In genomic region chr7:28177836-28178235, GRCh38 we compare ENCODE assay signal across 28 cellular contexts. TPM values are rescaled to one million over a fixed set of nuclear protein-coding genes. Genes with fewer than 3 reads are reported as not detected.
DNase-seq lines count a peak whose midpoint lies in the region; ATAC-seq and TF ChIP-seq lines count a peak whose summit lies in the region.
"Had no signal": no experiment of that assay in that cellular context is flagged by ENCODE, and none has a peak within 500 bp of the region (broad histone marks: within the 10 kb centered on the region; RNA-seq: fewer than 3 reads in every experiment).

No MANE protein-coding gene starts in this region.

- H3K4me3 ChIP-seq in right atrium auricular region (no peak overlapping the region), psoas muscle (no peak overlapping the region)
- H3K4me3 ChIP-seq: BLaER1, neural progenitor cell, right lobe of liver had no signal

- CTCF ChIA-PET in T-cell (lab: Charles Lee) = no interaction called here

- peak overlapping the region; percentile 36 to 77 for H3K27ac ChIP-seq in right atrium auricular region
- peak overlapping the region; percentile 72 for H3K27ac ChIP-seq in psoas muscle
- H3K27ac ChIP-seq: BLaER1, epithelial cell of prostate, HL-60, neural progenitor cell, parathyroid adenoma, right lobe of liver had no signal

- POLR2A ChIA-PET in T-cell (lab: Charles Lee) = no interaction called here

- no peak for DNase-seq in right atrium auricular region (ENCODE audit: low spot score)
- no peak for DNase-seq in Right ventricle myocardium inferior (ENCODE audit: missing footprints)
- no peak for DNase-seq in T-cell
- DNase-seq in psoas muscle = no peak
- no peak for DNase-seq in T-helper 2 cell
- no peak for DNase-seq in CD14-positive monocyte (ENCODE audit: low spot score)
- no peak for DNase-seq in Ammon's horn (ENCODE audit: low spot score)
- no peak for DNase-seq in left colon
- DNase-seq: activated CD8-positive, alpha-beta memory T cell treated with anti-CD3 and anti-CD28 coated beads, Interleukin-2, amount 10 ng/mL, durations not matched to agents 7 days and 5 days; activated naive CD4-positive, alpha-beta T cell treated with anti-CD3 and anti-CD28 coated beads, Interleukin-2, amount 10 ng/mL, durations not matched to agents 7 days and 5 days; amygdala; DMS79; effector CD4-positive, alpha-beta T cell; glutamatergic neuron; NCI-H1048; NCI-H1694; NCI-H2171; NCI-H510A; right lobe of liver; SHP77; stimulated activated CD4-positive, alpha-beta T cell treated with anti-CD3 and anti-CD28 coated beads, Interleukin-4, amount 100 ng/mL, for 4 hours had no signal

- H3K36me3 ChIP-seq in right atrium auricular region (no peaks in the 10 kb centered on the region), psoas muscle (ENCODE audit: insufficient read depth in 1 of 2, low read depth in 1 of 2) (no peaks in the 10 kb centered on the region)
- H3K36me3 ChIP-seq: BLaER1, breast epithelium, neural progenitor cell, right lobe of liver had no signal

- no peaks in the 10 kb centered on the region for H3K9me3 Mint-ChIP-seq in T-cell
- no peaks in the 10 kb centered on the region for H3K9me3 Mint-ChIP-seq in CD14-positive monocyte
- H3K9me3 Mint-ChIP-seq: activated naive CD4-positive, alpha-beta T cell treated with anti-CD3 and anti-CD28 coated beads, Interleukin-2, amount 10 ng/mL, durations not matched to agents 7 days and 5 days; activated T-helper 1 cell treated with anti-CD3 and anti-CD28 coated beads, Interleukin-12 subunit alpha, Interleukin-12 subunit beta, Interleukin-2, Interleukin-4 antibody, amounts not matched to agents 30 ng/mL and 10 ng/mL and 1 ng/mL, durations not matched to agents 14 hours and 24 hours and 36 hours had no signal

- H3K4me1 Mint-ChIP-seq in T-cell (peaks cover 12 to 56% (median 19%) of the 10 kb centered on the region in 3 donors), CD14-positive monocyte (peaks cover 51% of the 10 kb centered on the region)

- H3K4me3 Mint-ChIP-seq in T-cell = no peak overlapping the region
- no peak overlapping the region for H3K4me3 Mint-ChIP-seq in CD14-positive monocyte
- H3K4me3 Mint-ChIP-seq: activated CD8-positive, alpha-beta memory T cell treated with anti-CD3 and anti-CD28 coated beads, Interleukin-2, amount 10 ng/mL, durations not matched to agents 7 days and 5 days had no signal

- H3K27me3 ChIP-seq in right atrium auricular region (no peaks in the 10 kb centered on the region), psoas muscle (ENCODE audit: insufficient read depth in 3 of 3, low read length in 2 of 3) (no peaks in the 10 kb centered on the region)
- H3K27me3 ChIP-seq: BLaER1, breast epithelium, right lobe of liver had no signal

- H3K27me3 Mint-ChIP-seq in T-cell (no peaks in the 10 kb centered on the region), CD14-positive monocyte (ENCODE audit: low read depth in 3 of 3) (peaks cover 0 to 3% (median 2%) of the 10 kb centered on the region in 3 donors)

- H3K9me3 ChIP-seq in right atrium auricular region = no peaks in the 10 kb centered on the region
- no peaks in the 10 kb centered on the region for H3K9me3 ChIP-seq in psoas muscle
- H3K9me3 ChIP-seq: BLaER1, breast epithelium, right lobe of liver had no signal

- 74 to 84% (median 77%) methylated on average over 1 of the region's 1 CpG for WGBS in psoas muscle, 3 donors

- H3K36me3 Mint-ChIP-seq in T-cell (no peaks in the 10 kb centered on the region), CD14-positive monocyte (peaks cover 6 to 10% of the 10 kb centered on the region in 2 donors)
- H3K36me3 Mint-ChIP-seq: activated CD8-positive, alpha-beta memory T cell treated with anti-CD3 and anti-CD28 coated beads, Interleukin-2, amount 10 ng/mL, durations not matched to agents 7 days and 5 days; activated naive CD4-positive, alpha-beta T cell treated with anti-CD3 and anti-CD28 coated beads, Interleukin-2, amount 10 ng/mL, durations not matched to agents 7 days and 5 days had no signal

- ATAC-seq in Right ventricle myocardium inferior (no peak), T-cell (replicated peaks in 1 of 4) (no peak), psoas muscle (no peak), left colon (no peak)
- ATAC-seq: activated CD8-positive, alpha-beta memory T cell treated with anti-CD3 and anti-CD28 coated beads, Interleukin-2, amount 10 ng/mL, durations not matched to agents 7 days and 5 days; right lobe of liver had no signal

- H3K27ac Mint-ChIP-seq in T-cell (peak overlapping the region; percentile 20 to 36), CD14-positive monocyte (no peak overlapping the region)
- H3K27ac Mint-ChIP-seq: activated CD8-positive, alpha-beta memory T cell treated with anti-CD3 and anti-CD28 coated beads, Interleukin-2, amount 10 ng/mL, durations not matched to agents 7 days and 5 days; activated naive CD4-positive, alpha-beta T cell treated with anti-CD3 and anti-CD28 coated beads, Interleukin-2, amount 10 ng/mL, durations not matched to agents 7 days and 5 days; neural progenitor cell had no signal

- TF ChIP-seq CTCF in right atrium auricular region (IDR thresholded peaks at IDR 0.05) (no peak), psoas muscle (IDR thresholded peaks at IDR 0.05) (no peak), CD14-positive monocyte (IDR thresholded peaks at IDR 0.05) (no peak)

- H3K4me1 ChIP-seq in right atrium auricular region (peaks cover 0 to 47% of the 10 kb centered on the region in 2 donors), psoas muscle (peaks cover 20% of the 10 kb centered on the region)
- H3K4me1 ChIP-seq: parathyroid adenoma had no signal

- intact Hi-C loops in Right ventricle myocardium inferior (cut with DNase I) (loop anchor here (2.0 kb wide), 1 partner anchor 73 kb away; no protein-coding TSS in a partner anchor), psoas muscle (cut with DNase I) (loop anchor here in 1 of 2 donors (5.0 kb wide), 1 partner anchor 71 kb away; no protein-coding TSS in a partner anchor), CD14-positive monocyte (cut with micrococcal nuclease) (loop anchor here in 1 of 2 donors (5.0 kb wide), 2 partner anchors 36 to 64 kb away; no protein-coding TSS in a partner anchor), left colon (cut with DNase I, micrococcal nuclease) (no loop called here)

RNA-seq across cellular contexts. Expression of gene JAZF1, which starts 2.8 kb away (rescaled TPM):
- total RNA-seq in right atrium auricular region = 10 to 100 TPM; 13.2 to 18.5 TPM
- 25.6 TPM for total RNA-seq in Right ventricle myocardium inferior
- 10 to 100 TPM in 4 of 5 donors, 1 to 10 TPM in 1; 9.6 to 22.1 (median 15.9) TPM for total RNA-seq in T-cell
- 10 to 100 TPM in 2 of 4 donors, 1 to 10 TPM in 2; 5.3 to 10.6 (median 8.0) TPM for total RNA-seq in psoas muscle
- 1 to 10 TPM; 2.3 to 5.2 (median 3.1) TPM for polyA plus RNA-seq in psoas muscle
- 10 to 100 TPM; 12.1 to 17.2 TPM for polyA plus RNA-seq in CD14-positive monocyte
- total RNA-seq in left colon = 1 to 10 TPM; 2.8 to 8.3 TPM

Comparison
In these comparisons a context has a peak if more than half of its experiments do, and no peak if none do; other contexts are left out.
1. H3K27ac Mint-ChIP-seq: peak in T-cell (2 of 2); none in CD14-positive monocyte (0 of 7).